7 cellular contexts compared by ENCODE assay signal in the genomic region with DNA sequence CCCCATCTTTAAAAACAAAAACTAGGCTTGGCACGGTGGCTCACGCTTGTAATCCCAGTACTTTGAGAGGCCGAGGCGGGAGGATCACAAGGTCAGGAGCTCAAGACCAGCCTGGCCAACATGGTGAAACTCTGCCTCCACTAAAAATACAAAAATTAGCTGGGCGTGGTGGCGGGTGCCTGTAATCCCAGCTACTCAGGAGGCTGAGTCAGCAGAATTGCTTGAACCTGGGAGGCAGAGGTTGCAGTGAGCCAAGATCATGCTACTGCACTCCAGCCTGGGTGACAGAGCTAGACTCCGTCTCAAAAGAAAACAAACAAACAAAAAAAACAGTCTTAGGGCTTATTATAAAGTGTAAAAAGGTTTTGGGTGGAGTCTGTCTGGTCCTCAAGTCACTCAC.
DNase-seq lines count a peak whose midpoint lies in the region; ATAC-seq, FAIRE-seq and TF ChIP-seq lines count a peak whose summit lies in the region.
"Not testable (repeated sequence)": the region's sequence is repeated elsewhere in the genome, so short reads cannot be mapped to it uniquely, and the experiment has no call there.

No MANE protein-coding gene starts in this region.

- H4K8ac ChIP-seq in IMR-90 (ENCODE audit: low read depth in 2 of 2, low read length in 2 of 2); H1 (ENCODE audit: extremely low read depth, insufficient read depth, low read length): not testable (repeated sequence)

- H3K27ac Mint-ChIP-seq in neural progenitor cell (peak overlapping the region; percentile 29), progenitor cell of endocrine pancreas (peak overlapping the region; percentile 62)

- H3K14ac ChIP-seq in IMR-90 (replicated peaks; ENCODE audit: low read depth, low read length); H1 (ENCODE audit: insufficient read length): not testable (repeated sequence)

- TF ChIP-seq EP300 in A549 (IDR thresholded peaks at IDR 0.05); H1 (IDR thresholded peaks at IDR 0.05; ENCODE audit: borderline replicate concordance in 1 of 2, low read depth in 2 of 2, low read length in 2 of 2); HepG2 (IDR thresholded peaks at IDR 0.05; ENCODE audit: low read depth in 2 of 2, low read length in 2 of 2); HepG2 (CRISPR knock-in tag; IDR thresholded peaks at IDR 0.05; ENCODE audit: borderline replicate concordance): not testable (repeated sequence)

- not testable (repeated sequence) for TF ChIP-seq POLR2A in A549 (IDR thresholded peaks at IDR 0.05; ENCODE audit: low read length); IMR-90 (IDR thresholded peaks at IDR 0.05; ENCODE audit: low read depth, low read length); H1 (IDR thresholded peaks at IDR 0.05; ENCODE audit: control extremely low read depth in 1 of 2, low read depth in 2 of 2, low read length in 2 of 2); HepG2 (IDR thresholded peaks at IDR 0.05; ENCODE audit: insufficient read depth in 1 of 2, low read depth in 2 of 2, low read length in 2 of 2)

- H2BK5ac ChIP-seq in IMR-90 (ENCODE audit: low read depth, low read length, poor library complexity, severe bottlenecking); H1 (ENCODE audit: low read depth, low read length): not testable (repeated sequence)

- H3K4me1 ChIP-seq in A549; IMR-90 (ENCODE audit: control insufficient read depth, insufficient read depth, low read length); H1 (replicated peaks in 1 of 4; ENCODE audit: control insufficient read depth in 3 of 4, insufficient read depth in 4 of 4, low read length in 3 of 4); HepG2 (ENCODE audit: insufficient read depth, low read length); neural progenitor cell; parathyroid adenoma: not testable (repeated sequence)

- not testable (repeated sequence) for H3K4me3 Mint-ChIP-seq in neural progenitor cell; progenitor cell of endocrine pancreas (ENCODE audit: low read depth)

- not testable (repeated sequence) for H3K79me1 ChIP-seq in IMR-90 (ENCODE audit: low read depth in 1 of 2, low read length in 2 of 2); H1 (ENCODE audit: low read depth, low read length)

- not testable (repeated sequence) for H4K5ac ChIP-seq in IMR-90 (ENCODE audit: low read depth, low read length); H1 (ENCODE audit: insufficient read length, low read depth, low read length)

- H3K23me2 ChIP-seq in H1 (ENCODE audit: low read depth, low read length): not testable (repeated sequence)

- not testable (repeated sequence) for TF ChIP-seq CTCF in A549 (IDR thresholded peaks at IDR 0.05); IMR-90 (conservative IDR thresholded peaks at IDR 0.05; ENCODE audit: low read depth, low read length); H1 (IDR thresholded peaks at IDR 0.05; ENCODE audit: control extremely low read depth in 1 of 3, insufficient read depth in 1 of 3, low read depth in 1 of 3, low read length in 3 of 3); HepG2 (CRISPR knock-in tag; IDR thresholded peaks at IDR 0.05); neural progenitor cell (IDR thresholded peaks at IDR 0.05); parathyroid adenoma (IDR thresholded peaks at IDR 0.05); progenitor cell of endocrine pancreas (IDR thresholded peaks at IDR 0.05; ENCODE audit: unreplicated experiment)

- DNase-seq in A549 (ENCODE audit: low read depth in 1 of 2, low spot score in 1 of 2); IMR-90; H1 (ENCODE audit: low read depth in 1 of 2, low spot score in 2 of 2); HepG2 (ENCODE audit: low spot score); neural progenitor cell (ENCODE audit: low spot score); progenitor cell of endocrine pancreas (ENCODE audit: low spot score, unreplicated experiment): not testable (repeated sequence)

- not testable (repeated sequence) for H3F3A ChIP-seq in neural progenitor cell (ENCODE audit: low read depth)

- in situ Hi-C loops in IMR-90 (cut with MboI; ENCODE audit: low sequenced_read_pairs); HepG2 (cut with HindIII; ENCODE audit: extremely low pct_ligation_motif_present, low pct_unique_long_range_greater_than_20kb): not testable (repeated sequence)

- not testable (repeated sequence) for H2BK12ac ChIP-seq in H1 (ENCODE audit: low read depth, low read length)

- H2AK5ac ChIP-seq in IMR-90 (ENCODE audit: low read depth, low read length); H1 (ENCODE audit: low read depth, low read length): not testable (repeated sequence)

- H3K9me1 ChIP-seq in IMR-90 (ENCODE audit: insufficient read depth, low read length): not testable (repeated sequence)

- H4K91ac ChIP-seq in IMR-90 (ENCODE audit: insufficient read depth, low read depth, low read length); H1 (replicated peaks; ENCODE audit: insufficient read length, low read length): not testable (repeated sequence)

- not testable (repeated sequence) for H3K23ac ChIP-seq in IMR-90 (ENCODE audit: low read depth, low read length); H1 (ENCODE audit: insufficient read length)

- H3K27me3 ChIP-seq in IMR-90 (ENCODE audit: control insufficient read depth, insufficient read depth, low read length); H1 (replicated peaks in 1 of 4; ENCODE audit: control insufficient read depth in 3 of 4, extremely low read depth in 1 of 4, insufficient read depth in 3 of 4, low read length in 3 of 4); HepG2 (ENCODE audit: control insufficient read depth in 1 of 2, insufficient read depth in 2 of 2, low read length in 2 of 2); neural progenitor cell; parathyroid adenoma (ENCODE audit: control insufficient read depth, insufficient read depth, low read length): not testable (repeated sequence)

- H3K9me3 ChIP-seq in A549; IMR-90 (ENCODE audit: control insufficient read depth, insufficient read depth, low read length); HepG2 (ENCODE audit: low read length); neural progenitor cell (ENCODE audit: low read depth); parathyroid adenoma (ENCODE audit: control insufficient read depth, low read length): not testable (repeated sequence)
- H3K9me3 ChIP-seq in H1 (ENCODE audit: insufficient read depth in 2 of 2, low read depth in 1 of 2, low read length in 1 of 2): peaks cover 6 to 16% of the 10 kb centered on the region in 2 experiments; a peak in 3 of 4 replicates

- 91% methylated on average over 7 of the region's 7 CpGs for WGBS in A549 (ENCODE audit: missing lambda C conversion rate)
- WGBS in IMR-90 (ENCODE audit: extremely low coverage in 2 of 2, insufficient read length in 1 of 2), 2 experiments: 100% methylated on average over 2 of the region's 7 CpGs; no CpG with 5 or more reads in 1 of the 2 experiments
- WGBS in H1 (ENCODE audit: extremely low coverage in 1 of 2, insufficient coverage in 1 of 2, insufficient read length in 1 of 2, insufficient replicate concordance in 2 of 2, low coverage in 1 of 2, low lambda C conversion rate in 2 of 2, missing lambda C conversion rate in 1 of 2), 2 experiments: 90% methylated on average over 7 of the region's 7 CpGs; no CpG with 5 or more reads in 1 of the 2 experiments
- 60% methylated on average over 7 of the region's 7 CpGs for WGBS in HepG2 (ENCODE audit: low lambda C conversion rate)

- not testable (repeated sequence) for H4K20me1 ChIP-seq in IMR-90 (ENCODE audit: insufficient read depth, low read length); H1 (replicated peaks in 1 of 2; ENCODE audit: control insufficient read depth in 1 of 2, insufficient read depth in 2 of 2, low read length in 2 of 2); HepG2 (ENCODE audit: insufficient read depth, low read length); neural progenitor cell (ENCODE audit: low read depth)

- H2BK15ac ChIP-seq in IMR-90 (ENCODE audit: low read depth, low read length); H1 (ENCODE audit: low read length): not testable (repeated sequence)

- CTCF ChIA-PET in A549 (lab: Yijun Ruan, JAX) (interaction anchor here (1.3 kb wide), 1 partner anchor 19 kb away, joined by 3 read pairs; no protein-coding TSS in a partner anchor), H1 (lab: Charles Lee; ENCODE audit: partially characterized antibody) (interaction anchor here (0.6 to 2.6 kb wide), 3 partner anchors 8 to 109 kb away, joined by 3 to 11 read pairs (median 3); no protein-coding TSS in a partner anchor)
- CTCF ChIA-PET in IMR-90 (lab: Yijun Ruan, JAX); HepG2 (lab: Yijun Ruan, JAX; ENCODE audit: low intra/inter-chr PET ratio, low total read pairs): not testable (repeated sequence)

- H3K36me3 Mint-ChIP-seq in neural progenitor cell; progenitor cell of endocrine pancreas (ENCODE audit: insufficient read depth): not testable (repeated sequence)

- not testable (repeated sequence) for H2AK9ac ChIP-seq in IMR-90 (replicated peaks; ENCODE audit: low read depth, low read length, poor library complexity)

- not testable (repeated sequence) for H3K4ac ChIP-seq in IMR-90 (ENCODE audit: low read depth, low read length); H1 (replicated peaks; ENCODE audit: insufficient read length, low read depth, low read length)

- TF ChIP-seq RAD21 in A549 (conservative IDR thresholded peaks at IDR 0.05 in 1 of 2, IDR thresholded peaks at IDR 0.05 in 1 of 2); IMR-90 (IDR thresholded peaks at IDR 0.05; ENCODE audit: low read length); H1 (IDR thresholded peaks at IDR 0.05 in 1 of 2, conservative IDR thresholded peaks at IDR 0.05 in 1 of 2; ENCODE audit: low read depth in 2 of 2, low read length in 2 of 2); HepG2 (CRISPR knock-in tag; IDR thresholded peaks at IDR 0.05): not testable (repeated sequence)

- dilution Hi-C loops in IMR-90 (cut with HindIII; ENCODE audit: low sequenced_read_pairs, unreplicated experiment): not testable (repeated sequence)

- H3K4me3 ChIP-seq in A549; IMR-90 (ENCODE audit: insufficient read depth, low read depth, low read length); H1 (ENCODE audit: extremely low read depth in 1 of 4, insufficient read depth in 2 of 4, low read depth in 3 of 4, low read length in 4 of 4); HepG2 (replicated peaks in 1 of 3; ENCODE audit: insufficient read depth in 1 of 3, low read depth in 2 of 3, low read length in 3 of 3); neural progenitor cell; parathyroid adenoma (ENCODE audit: low read depth, low read length): not testable (repeated sequence)

- H3K9me3 Mint-ChIP-seq in neural progenitor cell: peaks cover 10% of the 10 kb centered on the region
- H3K9me3 Mint-ChIP-seq in progenitor cell of endocrine pancreas (ENCODE audit: low read depth): not testable (repeated sequence)

- intact Hi-C loops in IMR-90 (cut with micrococcal nuclease); HepG2 (cut with micrococcal nuclease; ENCODE audit: unreplicated experiment): not testable (repeated sequence)

- H3K18ac ChIP-seq in IMR-90 (ENCODE audit: low read depth, low read length); H1 (ENCODE audit: extremely low read depth, low read length): not testable (repeated sequence)

- not testable (repeated sequence) for H3K27ac ChIP-seq in A549; IMR-90 (ENCODE audit: insufficient read depth, low read length); H1 (ENCODE audit: low read depth, low read length); HepG2 (ENCODE audit: extremely low read length, insufficient read depth, low read length); neural progenitor cell; parathyroid adenoma

- not testable (repeated sequence) for H3K9ac ChIP-seq in IMR-90 (ENCODE audit: low read depth, low read length); H1 (replicated peaks in 1 of 4; ENCODE audit: extremely low read depth in 1 of 4, low read depth in 3 of 4, low read length in 3 of 4); HepG2 (ENCODE audit: insufficient read depth, low read depth, low read length); neural progenitor cell; parathyroid adenoma

- H3K4me2 ChIP-seq in A549; IMR-90 (ENCODE audit: low read depth, low read length); H1 (ENCODE audit: insufficient read depth in 1 of 2, low read depth in 2 of 2, low read length in 2 of 2); HepG2 (ENCODE audit: low read depth, low read length); neural progenitor cell; parathyroid adenoma (ENCODE audit: low read length): not testable (repeated sequence)

- POLR2A ChIA-PET in A549 (lab: Yijun Ruan, JAX): interaction anchor here (0.6 kb wide), 1 partner anchor 122 kb away, joined by 3 read pairs; no protein-coding TSS in a partner anchor
- POLR2A ChIA-PET in IMR-90 (lab: Charles Lee; ENCODE audit: unreplicated experiment); HepG2 (lab: Yijun Ruan, JAX): not testable (repeated sequence)
- POLR2A ChIA-PET in H1 (lab: Charles Lee; ENCODE audit: partially characterized antibody): interaction anchor here (0.6 kb wide), 1 partner anchor 173 kb away, joined by 3 read pairs; no protein-coding TSS in a partner anchor

- BruUV-seq in IMR-90 (replicated peaks; lab: Mats Ljungman, UMichigan); HepG2 (replicated peaks; lab: Mats Ljungman, UMichigan): not testable (repeated sequence)

- not testable (repeated sequence) for H3K56ac ChIP-seq in IMR-90 (ENCODE audit: extremely low read depth, insufficient read depth, low read length); H1 (replicated peaks; ENCODE audit: insufficient read length, low read depth, low read length)

- not testable (repeated sequence) for H2BK120ac ChIP-seq in IMR-90 (ENCODE audit: low read depth, low read length); H1 (replicated peaks; ENCODE audit: low read depth, low read length)

- FAIRE-seq in A549 (lab: Jason Lieb, UNC); H1 (lab: Jason Lieb, UNC); HepG2 (lab: Jason Lieb, UNC): not testable (repeated sequence)

- not testable (repeated sequence) for H2AFZ ChIP-seq in IMR-90 (replicated peaks; ENCODE audit: low read length, poor library complexity); HepG2 (ENCODE audit: low read length)
- peak overlapping the region; percentile 88; the same call in 1 of the 2 replicates for H2AFZ ChIP-seq in H1 (ENCODE audit: low read length)
- peak overlapping the region; percentile 34 for H2AFZ ChIP-seq in neural progenitor cell (replicated peaks)
- H2AFZ ChIP-seq in parathyroid adenoma: peak overlapping the region; percentile 48

- H2BK20ac ChIP-seq in IMR-90 (ENCODE audit: low read depth, low read length); H1 (ENCODE audit: low read length): not testable (repeated sequence)

- not testable (repeated sequence) for ATAC-seq in A549; IMR-90 (ENCODE audit: low read depth); HepG2

- not testable (repeated sequence) for H3K36me3 ChIP-seq in IMR-90 (ENCODE audit: control insufficient read depth, insufficient read depth, low read length); H1 (ENCODE audit: control insufficient read depth in 2 of 4, insufficient read depth in 4 of 4, low read length in 3 of 4); HepG2 (replicated peaks in 1 of 2; ENCODE audit: control insufficient read depth in 1 of 2, insufficient read depth in 2 of 2, low read length in 2 of 2); neural progenitor cell; parathyroid adenoma (ENCODE audit: control insufficient read depth, insufficient read depth, low read length)

- not testable (repeated sequence) for H3K4me1 Mint-ChIP-seq in neural progenitor cell
- peaks cover 11% of the 10 kb centered on the region for H3K4me1 Mint-ChIP-seq in progenitor cell of endocrine pancreas (ENCODE audit: low read depth)

- not testable (repeated sequence) for H3K27me3 Mint-ChIP-seq in neural progenitor cell (ENCODE audit: insufficient read depth, low read depth); progenitor cell of endocrine pancreas

- not testable (repeated sequence) for H3K79me2 ChIP-seq in H1 (ENCODE audit: control insufficient read depth in 1 of 2, insufficient read depth in 2 of 2, low read length in 2 of 2); HepG2 (ENCODE audit: insufficient read depth, low read length); neural progenitor cell (ENCODE audit: low read depth); parathyroid adenoma
